In genomic region chr22:20207277-20208025, GRCh38 we compare ENCODE assay signal across 1 cellular context.
TF ChIP-seq lines count a peak whose summit lies in the region.

No MANE protein-coding gene starts in this region.

TF ChIP-seq in K562, 482 proteins besides CTCF, POLR2A, EP300 and RAD21 (continued from another document and continues in another):
- TF ChIP-seq HNRNPLL (IDR thresholded peaks at IDR 0.05; ENCODE audit: low read depth, low read length, poor library complexity, severe bottlenecking) (peak; percentile 42), SREBF1 (IDR thresholded peaks at IDR 0.05; ENCODE audit: borderline replicate concordance, low read depth, low read length) (no peak), HIVEP1 (CRISPR knock-in tag; IDR thresholded peaks at IDR 0.05) (peak; percentile 73; the same call in 1 of the 2 replicates), KDM5B (IDR thresholded peaks at IDR 0.05; ENCODE audit: insufficient replicate concordance, low read depth, low read length) (peak; percentile 43), RCOR1 (IDR thresholded peaks at IDR 0.05; ENCODE audit: borderline replicate concordance in 1 of 2, low read depth in 2 of 2, low read length in 2 of 2) (no peak), ZNF507 (tag; conservative IDR thresholded peaks at IDR 0.05) (no peak), PPARD (CRISPR knock-in tag; IDR thresholded peaks at IDR 0.05) (0 out of 2 replicates have a peak, but pooled peaks have one; percentile 13), ZSCAN32 (CRISPR knock-in tag; IDR thresholded peaks at IDR 0.05) (0 out of 2 replicates have a peak, but pooled peaks have one; percentile 33), NR2F6 (CRISPR knock-in tag; IDR thresholded peaks at IDR 0.05) (0 out of 2 replicates have a peak, but pooled peaks have one; percentile 53), POLR2B (IDR thresholded peaks at IDR 0.05; ENCODE audit: low read depth, partially characterized antibody) (no peak), TFAM (CRISPR knock-in tag; conservative IDR thresholded peaks at IDR 0.05) (no peak), KHSRP (IDR thresholded peaks at IDR 0.05) (no peak), RUNX1 (IDR thresholded peaks at IDR 0.05; ENCODE audit: low read depth) (no peak), VEZF1 (CRISPR knock-in tag; IDR thresholded peaks at IDR 0.05) (no peak; the same call in 1 of the 2 replicates), UBTF (IDR thresholded peaks at IDR 0.05; ENCODE audit: borderline replicate concordance in 1 of 2, low read depth in 2 of 2, low read length in 2 of 2) (0 out of 4 replicates have a peak, but pooled peaks of 1 of the 2 experiments have one; percentile 17), SMC3 (conservative IDR thresholded peaks at IDR 0.05; ENCODE audit: insufficient read depth, low read depth, low read length) (no peak), FOXP1 (CRISPR knock-in tag; IDR thresholded peaks at IDR 0.05) (no peak), HSF4 (CRISPR knock-in tag; IDR thresholded peaks at IDR 0.05; ENCODE audit: borderline replicate concordance) (no peak), FUS (optimal IDR thresholded peaks at IDR 0.05; ENCODE audit: low read depth, low read length) (no peak), ZNF140 (CRISPR knock-in tag; IDR thresholded peaks at IDR 0.05) (no peak), POLR2G (IDR thresholded peaks at IDR 0.05; ENCODE audit: low read depth, low read length) (peak; percentile 45; the same call in 1 of the 2 replicates), ZKSCAN8 (CRISPR knock-in tag; IDR thresholded peaks at IDR 0.05) (no peak), TGIF2 (CRISPR knock-in tag; IDR thresholded peaks at IDR 0.05) (no peak), GATAD2A (IDR thresholded peaks at IDR 0.05) (no peak), CLOCK (CRISPR knock-in tag; IDR thresholded peaks at IDR 0.05; ENCODE audit: borderline replicate concordance) (0 out of 2 replicates have a peak, but pooled peaks have one; percentile 25), TCF7L2 (IDR thresholded peaks at IDR 0.05; ENCODE audit: low read depth, low read length) (0 out of 2 replicates have a peak, but pooled peaks have one; percentile 21), ILK (tag; IDR thresholded peaks at IDR 0.05; ENCODE audit: borderline replicate concordance, low read depth) (no peak), ZNF695 (CRISPR knock-in tag; IDR thresholded peaks at IDR 0.05) (no peak), ZNF274 (IDR thresholded peaks at IDR 0.05; ENCODE audit: borderline replicate concordance, low read depth, low read length) (no peak), PCBP2 (IDR thresholded peaks at IDR 0.05; ENCODE audit: low read depth, low read length, poor library complexity, severe bottlenecking) (no peak), ZNF707 (CRISPR knock-in tag; conservative IDR thresholded peaks at IDR 0.05) (no peak), RB1 (IDR thresholded peaks at IDR 0.05; ENCODE audit: low read depth) (no peak)
- TF ChIP-seq, protein P1, sequence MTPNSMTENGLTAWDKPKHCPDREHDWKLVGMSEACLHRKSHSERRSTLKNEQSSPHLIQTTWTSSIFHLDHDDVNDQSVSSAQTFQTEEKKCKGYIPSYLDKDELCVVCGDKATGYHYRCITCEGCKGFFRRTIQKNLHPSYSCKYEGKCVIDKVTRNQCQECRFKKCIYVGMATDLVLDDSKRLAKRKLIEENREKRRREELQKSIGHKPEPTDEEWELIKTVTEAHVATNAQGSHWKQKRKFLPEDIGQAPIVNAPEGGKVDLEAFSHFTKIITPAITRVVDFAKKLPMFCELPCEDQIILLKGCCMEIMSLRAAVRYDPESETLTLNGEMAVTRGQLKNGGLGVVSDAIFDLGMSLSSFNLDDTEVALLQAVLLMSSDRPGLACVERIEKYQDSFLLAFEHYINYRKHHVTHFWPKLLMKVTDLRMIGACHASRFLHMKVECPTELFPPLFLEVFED (CRISPR knock-in tag; conservative IDR thresholded peaks at IDR 0.05), result peak; percentile 48; the same call in 1 of the 2 replicates
- TF ChIP-seq, protein P2, sequence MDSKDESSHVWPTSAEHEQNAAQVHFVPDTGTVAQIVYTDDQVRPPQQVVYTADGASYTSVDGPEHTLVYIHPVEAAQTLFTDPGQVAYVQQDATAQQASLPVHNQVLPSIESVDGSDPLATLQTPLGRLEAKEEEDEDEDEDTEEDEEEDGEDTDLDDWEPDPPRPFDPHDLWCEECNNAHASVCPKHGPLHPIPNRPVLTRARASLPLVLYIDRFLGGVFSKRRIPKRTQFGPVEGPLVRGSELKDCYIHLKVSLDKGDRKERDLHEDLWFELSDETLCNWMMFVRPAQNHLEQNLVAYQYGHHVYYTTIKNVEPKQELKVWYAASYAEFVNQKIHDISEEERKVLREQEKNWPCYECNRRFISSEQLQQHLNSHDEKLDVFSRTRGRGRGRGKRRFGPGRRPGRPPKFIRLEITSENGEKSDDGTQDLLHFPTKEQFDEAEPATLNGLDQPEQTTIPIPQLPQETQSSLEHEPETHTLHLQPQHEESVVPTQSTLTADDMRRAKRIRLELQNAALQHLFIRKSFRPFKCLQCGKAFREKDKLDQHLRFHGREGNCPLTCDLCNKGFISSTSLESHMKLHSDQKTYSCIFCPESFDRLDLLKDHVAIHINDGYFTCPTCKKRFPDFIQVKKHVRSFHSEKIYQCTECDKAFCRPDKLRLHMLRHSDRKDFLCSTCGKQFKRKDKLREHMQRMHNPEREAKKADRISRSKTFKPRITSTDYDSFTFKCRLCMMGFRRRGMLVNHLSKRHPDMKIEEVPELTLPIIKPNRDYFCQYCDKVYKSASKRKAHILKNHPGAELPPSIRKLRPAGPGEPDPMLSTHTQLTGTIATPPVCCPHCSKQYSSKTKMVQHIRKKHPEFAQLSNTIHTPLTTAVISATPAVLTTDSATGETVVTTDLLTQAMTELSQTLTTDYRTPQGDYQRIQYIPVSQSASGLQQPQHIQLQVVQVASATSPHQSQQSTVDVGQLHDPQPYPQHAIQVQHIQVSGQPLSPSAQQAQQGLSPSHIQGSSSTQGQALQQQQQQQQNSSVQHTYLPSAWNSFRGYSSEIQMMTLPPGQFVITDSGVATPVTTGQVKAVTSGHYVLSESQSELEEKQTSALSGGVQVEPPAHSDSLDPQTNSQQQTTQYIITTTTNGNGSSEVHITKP (IDR thresholded peaks at IDR 0.05; ENCODE audit: partially characterized antibody), result no peak
- TF ChIP-seq, protein P3, sequence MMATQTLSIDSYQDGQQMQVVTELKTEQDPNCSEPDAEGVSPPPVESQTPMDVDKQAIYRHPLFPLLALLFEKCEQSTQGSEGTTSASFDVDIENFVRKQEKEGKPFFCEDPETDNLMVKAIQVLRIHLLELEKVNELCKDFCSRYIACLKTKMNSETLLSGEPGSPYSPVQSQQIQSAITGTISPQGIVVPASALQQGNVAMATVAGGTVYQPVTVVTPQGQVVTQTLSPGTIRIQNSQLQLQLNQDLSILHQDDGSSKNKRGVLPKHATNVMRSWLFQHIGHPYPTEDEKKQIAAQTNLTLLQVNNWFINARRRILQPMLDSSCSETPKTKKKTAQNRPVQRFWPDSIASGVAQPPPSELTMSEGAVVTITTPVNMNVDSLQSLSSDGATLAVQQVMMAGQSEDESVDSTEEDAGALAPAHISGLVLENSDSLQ (IDR thresholded peaks at IDR 0.05), result no peak
- TF ChIP-seq, protein P4, sequence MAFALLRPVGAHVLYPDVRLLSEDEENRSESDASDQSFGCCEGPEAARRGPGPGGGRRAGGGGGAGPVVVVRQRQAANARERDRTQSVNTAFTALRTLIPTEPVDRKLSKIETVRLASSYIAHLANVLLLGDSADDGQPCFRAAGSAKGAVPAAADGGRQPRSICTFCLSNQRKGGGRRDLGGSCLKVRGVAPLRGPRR (CRISPR knock-in tag; IDR thresholded peaks at IDR 0.05), result peak; percentile 91
- TF ChIP-seq, protein P5, sequence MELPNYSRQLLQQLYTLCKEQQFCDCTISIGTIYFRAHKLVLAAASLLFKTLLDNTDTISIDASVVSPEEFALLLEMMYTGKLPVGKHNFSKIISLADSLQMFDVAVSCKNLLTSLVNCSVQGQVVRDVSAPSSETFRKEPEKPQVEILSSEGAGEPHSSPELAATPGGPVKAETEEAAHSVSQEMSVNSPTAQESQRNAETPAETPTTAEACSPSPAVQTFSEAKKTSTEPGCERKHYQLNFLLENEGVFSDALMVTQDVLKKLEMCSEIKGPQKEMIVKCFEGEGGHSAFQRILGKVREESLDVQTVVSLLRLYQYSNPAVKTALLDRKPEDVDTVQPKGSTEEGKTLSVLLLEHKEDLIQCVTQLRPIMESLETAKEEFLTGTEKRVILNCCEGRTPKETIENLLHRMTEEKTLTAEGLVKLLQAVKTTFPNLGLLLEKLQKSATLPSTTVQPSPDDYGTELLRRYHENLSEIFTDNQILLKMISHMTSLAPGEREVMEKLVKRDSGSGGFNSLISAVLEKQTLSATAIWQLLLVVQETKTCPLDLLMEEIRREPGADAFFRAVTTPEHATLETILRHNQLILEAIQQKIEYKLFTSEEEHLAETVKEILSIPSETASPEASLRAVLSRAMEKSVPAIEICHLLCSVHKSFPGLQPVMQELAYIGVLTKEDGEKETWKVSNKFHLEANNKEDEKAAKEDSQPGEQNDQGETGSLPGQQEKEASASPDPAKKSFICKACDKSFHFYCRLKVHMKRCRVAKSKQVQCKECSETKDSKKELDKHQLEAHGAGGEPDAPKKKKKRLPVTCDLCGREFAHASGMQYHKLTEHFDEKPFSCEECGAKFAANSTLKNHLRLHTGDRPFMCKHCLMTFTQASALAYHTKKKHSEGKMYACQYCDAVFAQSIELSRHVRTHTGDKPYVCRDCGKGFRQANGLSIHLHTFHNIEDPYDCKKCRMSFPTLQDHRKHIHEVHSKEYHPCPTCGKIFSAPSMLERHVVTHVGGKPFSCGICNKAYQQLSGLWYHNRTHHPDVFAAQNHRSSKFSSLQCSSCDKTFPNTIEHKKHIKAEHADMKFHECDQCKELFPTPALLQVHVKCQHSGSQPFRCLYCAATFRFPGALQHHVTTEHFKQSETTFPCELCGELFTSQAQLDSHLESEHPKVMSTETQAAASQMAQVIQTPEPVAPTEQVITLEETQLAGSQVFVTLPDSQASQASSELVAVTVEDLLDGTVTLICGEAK (IDR thresholded peaks at IDR 0.05), result no peak
- TF ChIP-seq, protein P5 (CRISPR knock-in tag; IDR thresholded peaks at IDR 0.05), result no peak
